ENCODE assay signal across 16 cellular contexts in the genomic region with DNA sequence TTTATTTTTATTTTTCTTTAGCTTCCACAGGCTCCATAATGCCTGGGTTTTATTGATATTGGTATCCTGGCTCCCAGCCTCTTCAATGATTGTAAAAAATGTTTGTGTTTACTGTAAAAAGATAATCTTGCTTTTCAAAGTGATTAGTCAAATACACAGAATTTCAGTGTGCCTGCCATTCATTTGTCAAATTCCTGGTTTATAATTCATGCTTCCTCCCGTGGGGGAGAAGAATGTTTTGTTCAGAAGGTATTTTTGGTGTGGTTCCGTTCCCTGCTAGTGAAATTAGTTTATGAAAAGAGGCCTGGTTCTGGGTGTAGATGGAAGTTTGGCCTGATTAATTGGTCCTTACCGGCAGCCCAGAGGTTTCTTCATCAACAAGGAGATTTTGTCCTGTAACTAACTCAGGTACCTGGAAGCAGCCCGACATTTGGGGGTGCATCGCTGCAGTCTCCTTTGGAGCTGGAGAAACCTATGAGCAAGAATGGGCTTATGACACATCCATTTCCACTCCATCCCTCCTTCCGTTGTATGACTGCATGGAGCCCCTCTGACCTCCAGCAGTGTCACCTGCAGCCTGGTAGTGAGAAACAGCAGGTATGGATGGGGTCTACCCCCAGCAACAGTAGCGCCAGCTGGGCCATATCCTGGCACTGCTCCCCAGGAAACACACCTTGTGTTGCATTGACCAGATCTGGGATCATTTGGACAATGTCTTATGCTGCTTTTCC.
DNase-seq lines count a peak whose midpoint lies in the region; ATAC-seq, FAIRE-seq and TF ChIP-seq lines count a peak whose summit lies in the region.
"Had no signal": no experiment of that assay in that cellular context is flagged by ENCODE, and none has a peak within 500 bp of the region (broad histone marks: within the 10 kb centered on the region; RNA-seq: fewer than 3 reads in every experiment).

No MANE protein-coding gene starts in this region.

- no peak overlapping the region for H3K4me2 ChIP-seq in smooth muscle cell

- H3K4me3 ChIP-seq in SJSA1, result no peak overlapping the region
- H3K4me3 ChIP-seq in fibroblast of pulmonary artery (replicated peaks; ENCODE audit: low read depth, low read length), result no peak overlapping the region
- no peak overlapping the region for H3K4me3 ChIP-seq in smooth muscle cell
- H3K4me3 ChIP-seq in left lung, result no peak overlapping the region

- H3K9me3 ChIP-seq in SJSA1 (replicated peaks), result no peaks in the 10 kb centered on the region
- no peaks in the 10 kb centered on the region for H3K9me3 ChIP-seq in smooth muscle cell (replicated peaks; ENCODE audit: low read depth)
- no peaks in the 10 kb centered on the region for H3K9me3 ChIP-seq in left lung

- intact Hi-C loops in left lung (cut with DNase I), result loop anchor here in 1 of 2 donors (10.0 kb wide), 1 partner anchor 131 kb away; no protein-coding TSS in a partner anchor

- H3K27ac ChIP-seq in SJSA1, result peak overlapping the region; percentile 96
- peak overlapping the region; percentile 97 for H3K27ac ChIP-seq in smooth muscle cell (ENCODE audit: low read depth)
- H3K27ac ChIP-seq in left lung, result peak overlapping the region in 1 of 2 donors; percentile 20

- H3F3A ChIP-seq in smooth muscle cell (ENCODE audit: low read depth), result peaks cover 25% of the 10 kb centered on the region

- TF ChIP-seq CTCF in fibroblast of pulmonary artery (IDR thresholded peaks at IDR 0.05; ENCODE audit: low read length, missing control alignments) (no peak), smooth muscle cell (IDR thresholded peaks at IDR 0.05; ENCODE audit: borderline replicate concordance, insufficient read depth, poor library complexity, severe bottlenecking) (no peak), left lung (IDR thresholded peaks at IDR 0.05) (no peak)

- H3K36me3 ChIP-seq in SJSA1 (peaks cover 39% of the 10 kb centered on the region), smooth muscle cell (ENCODE audit: low read depth) (no peaks in the 10 kb centered on the region), left lung (peaks cover 0 to 29% of the 10 kb centered on the region in 2 donors)

- FAIRE-seq in G401.6 (lab: Jason Lieb, UNC), result peak; percentile 8
- FAIRE-seq: HTR-8/SVneo had no signal

- peaks cover 51% of the 10 kb centered on the region for H3K79me2 ChIP-seq in smooth muscle cell (ENCODE audit: low read depth)

- no peak overlapping the region for H3K9ac ChIP-seq in smooth muscle cell (ENCODE audit: low read depth)

- no peak overlapping the region for H2AFZ ChIP-seq in smooth muscle cell (ENCODE audit: low read depth)

- peak in 1 of 2 experiments; percentile 82 for DNase-seq in SJSA1 (ENCODE audit: low read depth in 1 of 2, low spot score in 2 of 2)
- DNase-seq in fibroblast of pulmonary artery (ENCODE audit: low read depth), result peak; percentile 33
- DNase-seq in smooth muscle cell (lab: John Stamatoyannopoulos, UW; ENCODE audit: unreplicated experiment), result no peak
- DNase-seq in left lung, result no peak
- no peak for DNase-seq in foreskin melanocyte
- DNase-seq: activated CD8-positive, alpha-beta memory T cell treated with anti-CD3 and anti-CD28 coated beads, Interleukin-2, amount 50 U/mL, for 4 hours; CD8-positive, alpha-beta T cell; GDM1; NCI-H2171 treated with DMSO at 0.1 percent for 48 hours; stimulated activated CD4-positive, alpha-beta T cell treated with anti-CD3 and anti-CD28 coated beads, Interleukin-4, amount 100 ng/mL, for 24 hours had no signal

- no peaks in the 10 kb centered on the region for H3K27me3 ChIP-seq in SJSA1 (replicated peaks)
- H3K27me3 ChIP-seq in smooth muscle cell (ENCODE audit: low read depth), result no peaks in the 10 kb centered on the region
- no peaks in the 10 kb centered on the region for H3K27me3 ChIP-seq in left lung

- 61% methylated on average over 7 of the region's 7 CpGs for WGBS in smooth muscle cell (ENCODE audit: low lambda C conversion rate)

- ATAC-seq in HG03457 (IDR thresholded peaks at IDR 0.05; ENCODE audit: unreplicated experiment), result no peak
- ATAC-seq in left lung, result no peak
- ATAC-seq in HG03354 (IDR thresholded peaks at IDR 0.05; ENCODE audit: poor library complexity, severe bottlenecking, unreplicated experiment), result no peak
- ATAC-seq: activated naive CD4-positive, alpha-beta T cell treated with anti-CD3 and anti-CD28 coated beads, Interleukin-2, amount 50 U/mL, for 72 hours; CD8-positive, alpha-beta T cell; stimulated activated memory B cell treated with anti-CD40 and anti-IgM and Interleukin-4, amounts not matched to agents 10 μg/mL and 1 μg/mL and 100 μg/mL, for 72 hours had no signal

- H3K4me1 ChIP-seq in SJSA1 (replicated peaks) (peaks cover 73% of the 10 kb centered on the region), smooth muscle cell (ENCODE audit: low read depth) (peaks cover 16% of the 10 kb centered on the region), left lung (peaks cover 0 to 44% of the 10 kb centered on the region in 2 donors)

- no peaks in the 10 kb centered on the region for H4K20me1 ChIP-seq in smooth muscle cell (ENCODE audit: low read depth)
